ENCODE assay signal across 19 cellular contexts in the genomic region with DNA sequence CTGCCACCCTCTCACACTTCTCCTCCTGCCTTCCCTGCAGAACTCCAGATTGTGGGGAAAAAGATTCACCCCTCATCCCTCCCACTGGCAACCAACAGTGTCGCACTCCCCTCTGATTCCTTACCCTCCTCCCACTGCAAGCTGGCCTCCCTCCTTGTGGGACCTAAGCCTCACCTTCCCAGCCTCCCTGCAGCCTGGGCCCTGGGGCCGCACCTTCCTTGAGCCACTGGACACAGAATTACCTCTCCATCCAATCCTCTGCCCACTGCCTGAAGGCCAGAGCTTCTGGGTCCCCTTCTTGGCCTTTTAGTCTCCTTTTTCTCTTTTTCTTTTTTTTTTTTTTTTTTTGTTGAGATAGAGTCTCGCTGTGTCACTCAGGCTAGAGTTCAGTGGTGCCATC. TPM values are rescaled to one million over a fixed set of nuclear protein-coding genes. Genes with fewer than 3 reads are reported as not detected.
DNase-seq lines count a peak whose midpoint lies in the region; ATAC-seq, FAIRE-seq and TF ChIP-seq lines count a peak whose summit lies in the region.
"Had no signal": no experiment of that assay in that cellular context is flagged by ENCODE, and none has a peak within 500 bp of the region (broad histone marks: within the 10 kb centered on the region; RNA-seq: fewer than 3 reads in every experiment).

No MANE protein-coding gene starts in this region.

- FAIRE-seq in urothelium cell line (lab: Jason Lieb, UNC), result peak; percentile 17

- no peak overlapping the region for H3K4me3 ChIP-seq in right atrium auricular region
- H3K4me3 ChIP-seq: HAP-1, Peyer's patch had no signal

- H3K36me3 ChIP-seq in right atrium auricular region, result no peaks in the 10 kb centered on the region
- H3K36me3 ChIP-seq: HAP-1, Peyer's patch had no signal

- H3K27ac Mint-ChIP-seq in WTC11, result no peak overlapping the region
- H3K27ac Mint-ChIP-seq in nephron, result peak overlapping the region; percentile 71 to 84 (median 79)
- H3K27ac Mint-ChIP-seq: CD14-positive monocyte had no signal

- H3K4me1 ChIP-seq in right atrium auricular region, result no peaks in the 10 kb centered on the region
- H3K4me1 ChIP-seq: HAP-1, Peyer's patch had no signal

- DNase-seq in Right ventricle myocardium inferior (ENCODE audit: missing footprints) (peak; percentile 25), right atrium auricular region (ENCODE audit: low spot score) (no peak), WTC11 (ENCODE audit: low spot score) (peak; percentile 1), urothelium cell line (ENCODE audit: low spot score) (no peak)
- DNase-seq in activated T-cell treated with anti-CD3 and anti-CD28 coated beads, Interleukin-2, amount 50 U/mL, for 48 hours, result no peak
- DNase-seq: ACHN, AML-193, EL, NCI-H1048, NCI-H146, NCI-H2081 treated with DMSO at 0.1 percent for 48 hours, NCI-H510A treated with DMSO at 0.1 percent for 48 hours, SHP77 had no signal

- intact Hi-C loops in Right ventricle myocardium inferior (cut with DNase I), result no loop called here

- CTCF ChIA-PET in WTC11 (lab: Charles Lee), result interaction anchor here (0.8 kb wide), 1 partner anchor 33 kb away, joined by 5 read pairs; no protein-coding TSS in a partner anchor

- H3K27me3 Mint-ChIP-seq in WTC11 (ENCODE audit: low read depth), result no peaks in the 10 kb centered on the region; the same call in 1 of the 2 replicates
- H3K27me3 Mint-ChIP-seq in nephron (ENCODE audit: low read depth), result peaks cover 6% of the 10 kb centered on the region

- no peaks in the 10 kb centered on the region for H3K9me3 ChIP-seq in right atrium auricular region
- H3K9me3 ChIP-seq: HAP-1, Peyer's patch had no signal

- H3K9me3 Mint-ChIP-seq in WTC11 (no peaks in the 10 kb centered on the region), nephron (no peaks in the 10 kb centered on the region)

- no peak for ATAC-seq in Right ventricle myocardium inferior
- no peak for ATAC-seq in WTC11
- ATAC-seq in GM18505 (IDR thresholded peaks at IDR 0.05; ENCODE audit: unreplicated experiment), result no peak

- H3K36me3 Mint-ChIP-seq in WTC11 (no peaks in the 10 kb centered on the region), nephron (ENCODE audit: low read depth) (no peaks in the 10 kb centered on the region)
- H3K36me3 Mint-ChIP-seq: CD14-positive monocyte had no signal

- no peak overlapping the region for H3K4me3 Mint-ChIP-seq in WTC11
- H3K4me3 Mint-ChIP-seq in nephron, result peak overlapping the region in 1 of 3 experiments; percentile 27
- H3K4me3 Mint-ChIP-seq: CD14-positive monocyte had no signal

- H3K27me3 ChIP-seq in right atrium auricular region, result no peaks in the 10 kb centered on the region
- H3K27me3 ChIP-seq: Peyer's patch had no signal

- TF ChIP-seq POLR2A in GM18505 (IDR thresholded peaks at IDR 0.05; ENCODE audit: borderline replicate concordance, extremely low read depth, insufficient read depth, insufficient read length), result no peak

- POLR2A ChIA-PET in WTC11 (lab: Charles Lee), result interaction anchor here (0.6 kb wide), 1 partner anchor 291 kb away, joined by 7 read pairs; no protein-coding TSS in a partner anchor

- H3K27ac ChIP-seq in right atrium auricular region, result no peak overlapping the region
- H3K27ac ChIP-seq: Peyer's patch had no signal

- TF ChIP-seq CTCF in right atrium auricular region (IDR thresholded peaks at IDR 0.05), result no peak
- no peak for TF ChIP-seq CTCF in WTC11 (IDR thresholded peaks at IDR 0.05)
- TF ChIP-seq CTCF in nephron (IDR thresholded peaks at IDR 0.05; ENCODE audit: unreplicated experiment in 3 of 3), result no peak

- no peaks in the 10 kb centered on the region for H3K4me1 Mint-ChIP-seq in WTC11
- peaks cover 56% of the 10 kb centered on the region for H3K4me1 Mint-ChIP-seq in nephron
- H3K4me1 Mint-ChIP-seq: CD14-positive monocyte had no signal

TF ChIP-seq in WTC11, 78 proteins besides CTCF, POLR2A, EP300 and RAD21 (continues in another document):
- no peak for TF ChIP-seq CBFB (CRISPR knock-in tag; IDR thresholded peaks at IDR 0.05; ENCODE audit: low read depth)
- TF ChIP-seq, protein P1, sequence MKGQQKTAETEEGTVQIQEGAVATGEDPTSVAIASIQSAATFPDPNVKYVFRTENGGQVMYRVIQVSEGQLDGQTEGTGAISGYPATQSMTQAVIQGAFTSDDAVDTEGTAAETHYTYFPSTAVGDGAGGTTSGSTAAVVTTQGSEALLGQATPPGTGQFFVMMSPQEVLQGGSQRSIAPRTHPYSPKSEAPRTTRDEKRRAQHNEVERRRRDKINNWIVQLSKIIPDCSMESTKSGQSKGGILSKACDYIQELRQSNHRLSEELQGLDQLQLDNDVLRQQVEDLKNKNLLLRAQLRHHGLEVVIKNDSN (CRISPR knock-in tag; IDR thresholded peaks at IDR 0.05), result no peak
- TF ChIP-seq, protein P2, sequence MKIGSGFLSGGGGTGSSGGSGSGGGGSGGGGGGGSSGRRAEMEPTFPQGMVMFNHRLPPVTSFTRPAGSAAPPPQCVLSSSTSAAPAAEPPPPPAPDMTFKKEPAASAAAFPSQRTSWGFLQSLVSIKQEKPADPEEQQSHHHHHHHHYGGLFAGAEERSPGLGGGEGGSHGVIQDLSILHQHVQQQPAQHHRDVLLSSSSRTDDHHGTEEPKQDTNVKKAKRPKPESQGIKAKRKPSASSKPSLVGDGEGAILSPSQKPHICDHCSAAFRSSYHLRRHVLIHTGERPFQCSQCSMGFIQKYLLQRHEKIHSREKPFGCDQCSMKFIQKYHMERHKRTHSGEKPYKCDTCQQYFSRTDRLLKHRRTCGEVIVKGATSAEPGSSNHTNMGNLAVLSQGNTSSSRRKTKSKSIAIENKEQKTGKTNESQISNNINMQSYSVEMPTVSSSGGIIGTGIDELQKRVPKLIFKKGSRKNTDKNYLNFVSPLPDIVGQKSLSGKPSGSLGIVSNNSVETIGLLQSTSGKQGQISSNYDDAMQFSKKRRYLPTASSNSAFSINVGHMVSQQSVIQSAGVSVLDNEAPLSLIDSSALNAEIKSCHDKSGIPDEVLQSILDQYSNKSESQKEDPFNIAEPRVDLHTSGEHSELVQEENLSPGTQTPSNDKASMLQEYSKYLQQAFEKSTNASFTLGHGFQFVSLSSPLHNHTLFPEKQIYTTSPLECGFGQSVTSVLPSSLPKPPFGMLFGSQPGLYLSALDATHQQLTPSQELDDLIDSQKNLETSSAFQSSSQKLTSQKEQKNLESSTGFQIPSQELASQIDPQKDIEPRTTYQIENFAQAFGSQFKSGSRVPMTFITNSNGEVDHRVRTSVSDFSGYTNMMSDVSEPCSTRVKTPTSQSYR (CRISPR knock-in tag; IDR thresholded peaks at IDR 0.05), result no peak
- TF ChIP-seq, protein P3, sequence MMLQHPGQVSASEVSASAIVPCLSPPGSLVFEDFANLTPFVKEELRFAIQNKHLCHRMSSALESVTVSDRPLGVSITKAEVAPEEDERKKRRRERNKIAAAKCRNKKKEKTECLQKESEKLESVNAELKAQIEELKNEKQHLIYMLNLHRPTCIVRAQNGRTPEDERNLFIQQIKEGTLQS (CRISPR knock-in tag; conservative IDR thresholded peaks at IDR 0.05), result no peak
- TF ChIP-seq, protein P4, sequence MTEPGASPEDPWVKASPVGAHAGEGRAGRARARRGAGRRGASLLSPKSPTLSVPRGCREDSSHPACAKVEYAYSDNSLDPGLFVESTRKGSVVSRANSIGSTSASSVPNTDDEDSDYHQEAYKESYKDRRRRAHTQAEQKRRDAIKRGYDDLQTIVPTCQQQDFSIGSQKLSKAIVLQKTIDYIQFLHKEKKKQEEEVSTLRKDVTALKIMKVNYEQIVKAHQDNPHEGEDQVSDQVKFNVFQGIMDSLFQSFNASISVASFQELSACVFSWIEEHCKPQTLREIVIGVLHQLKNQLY (CRISPR knock-in tag; IDR thresholded peaks at IDR 0.05), result no peak
- TF ChIP-seq, protein P5, sequence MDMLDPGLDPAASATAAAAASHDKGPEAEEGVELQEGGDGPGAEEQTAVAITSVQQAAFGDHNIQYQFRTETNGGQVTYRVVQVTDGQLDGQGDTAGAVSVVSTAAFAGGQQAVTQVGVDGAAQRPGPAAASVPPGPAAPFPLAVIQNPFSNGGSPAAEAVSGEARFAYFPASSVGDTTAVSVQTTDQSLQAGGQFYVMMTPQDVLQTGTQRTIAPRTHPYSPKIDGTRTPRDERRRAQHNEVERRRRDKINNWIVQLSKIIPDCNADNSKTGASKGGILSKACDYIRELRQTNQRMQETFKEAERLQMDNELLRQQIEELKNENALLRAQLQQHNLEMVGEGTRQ (CRISPR knock-in tag; IDR thresholded peaks at IDR 0.05), result no peak
- TF ChIP-seq ATF1 (CRISPR knock-in tag; IDR thresholded peaks at IDR 0.05), result no peak
- no peak for TF ChIP-seq FOXK1 (CRISPR knock-in tag; IDR thresholded peaks at IDR 0.05)
- TF ChIP-seq, protein P6, sequence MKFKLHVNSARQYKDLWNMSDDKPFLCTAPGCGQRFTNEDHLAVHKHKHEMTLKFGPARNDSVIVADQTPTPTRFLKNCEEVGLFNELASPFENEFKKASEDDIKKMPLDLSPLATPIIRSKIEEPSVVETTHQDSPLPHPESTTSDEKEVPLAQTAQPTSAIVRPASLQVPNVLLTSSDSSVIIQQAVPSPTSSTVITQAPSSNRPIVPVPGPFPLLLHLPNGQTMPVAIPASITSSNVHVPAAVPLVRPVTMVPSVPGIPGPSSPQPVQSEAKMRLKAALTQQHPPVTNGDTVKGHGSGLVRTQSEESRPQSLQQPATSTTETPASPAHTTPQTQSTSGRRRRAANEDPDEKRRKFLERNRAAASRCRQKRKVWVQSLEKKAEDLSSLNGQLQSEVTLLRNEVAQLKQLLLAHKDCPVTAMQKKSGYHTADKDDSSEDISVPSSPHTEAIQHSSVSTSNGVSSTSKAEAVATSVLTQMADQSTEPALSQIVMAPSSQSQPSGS (CRISPR knock-in tag; IDR thresholded peaks at IDR 0.05; ENCODE audit: borderline replicate concordance, low read depth), result no peak
- no peak for TF ChIP-seq ZNF138 (CRISPR knock-in tag; conservative IDR thresholded peaks at IDR 0.05)
- TF ChIP-seq, protein P7, sequence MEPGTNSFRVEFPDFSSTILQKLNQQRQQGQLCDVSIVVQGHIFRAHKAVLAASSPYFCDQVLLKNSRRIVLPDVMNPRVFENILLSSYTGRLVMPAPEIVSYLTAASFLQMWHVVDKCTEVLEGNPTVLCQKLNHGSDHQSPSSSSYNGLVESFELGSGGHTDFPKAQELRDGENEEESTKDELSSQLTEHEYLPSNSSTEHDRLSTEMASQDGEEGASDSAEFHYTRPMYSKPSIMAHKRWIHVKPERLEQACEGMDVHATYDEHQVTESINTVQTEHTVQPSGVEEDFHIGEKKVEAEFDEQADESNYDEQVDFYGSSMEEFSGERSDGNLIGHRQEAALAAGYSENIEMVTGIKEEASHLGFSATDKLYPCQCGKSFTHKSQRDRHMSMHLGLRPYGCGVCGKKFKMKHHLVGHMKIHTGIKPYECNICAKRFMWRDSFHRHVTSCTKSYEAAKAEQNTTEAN (CRISPR knock-in tag; IDR thresholded peaks at IDR 0.05), result no peak

RNA-seq across cellular contexts. Expression of a gene that starts 33.9 kb away (rescaled TPM):
- 10.0 TPM for total RNA-seq in Right ventricle myocardium inferior
- 10 to 100 TPM; 13.9 to 16.7 TPM for total RNA-seq in right atrium auricular region
- total RNA-seq in WTC11 (2021), result 11.3 to 12.4 TPM (median 12.1 TPM) in 3 replicates

RNA-seq across cellular contexts. Expression of a gene that starts 46.7 kb away (rescaled TPM):
- total RNA-seq in Right ventricle myocardium inferior (4.5 TPM), right atrium auricular region (1 to 10 TPM; 3.4 to 8.8 TPM), WTC11 (2021) (2.3 to 3.4 TPM (median 2.4 TPM) in 3 replicates)
- total RNA-seq: MCF 10A had no signal

Comparison
In these comparisons a context has a peak if more than half of its experiments do, and no peak if none do; other contexts are left out.
1. DNase-seq: peak in Right ventricle myocardium inferior (single experiment) and WTC11 (single experiment); none in right atrium auricular region (single experiment), urothelium cell line (single experiment) and activated T-cell treated with anti-CD3 and anti-CD28 coated beads, Interleukin-2, amount 50 U/mL, for 48 hours (0 of 2).